ENCODE assay signal across 6 cellular contexts in the genomic region with DNA sequence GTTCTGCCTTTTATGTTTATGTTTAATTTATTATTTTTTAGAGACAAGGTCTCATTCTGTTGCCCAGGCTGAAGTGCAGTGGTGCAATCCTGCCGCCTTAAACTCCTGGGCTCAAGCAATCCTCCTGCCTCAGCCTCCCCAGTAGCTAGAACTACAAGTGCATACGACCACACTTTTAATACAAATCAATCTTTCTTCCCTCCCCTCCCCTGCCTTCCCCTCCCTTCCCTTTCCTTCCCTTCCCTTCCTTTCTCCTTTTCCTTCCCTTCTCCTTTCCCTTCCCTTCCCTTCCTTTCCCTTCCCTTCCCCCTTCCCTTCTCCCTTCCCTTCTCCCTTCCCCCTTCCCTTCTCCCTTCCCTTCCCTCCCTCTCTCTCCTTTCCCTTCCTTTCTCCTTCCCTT.
"Had no signal": no experiment of that assay in that cellular context is flagged by ENCODE, and none has a peak within 500 bp of the region (broad histone marks: within the 10 kb centered on the region; RNA-seq: fewer than 3 reads in every experiment).

No MANE protein-coding gene starts in this region.

- H3K9me3 ChIP-seq: HAP-1 had no signal

- H3K27ac ChIP-seq: GM23248 had no signal

- H3K9ac ChIP-seq: GM23248 had no signal

- DNase-seq: GM23248, GOT3, H7 had no signal

- ATAC-seq: HCT116 had no signal

- H3K4me3 ChIP-seq: GM23248, HAP-1 had no signal

- H2AFZ ChIP-seq: GM23248 had no signal

- FAIRE-seq: HTR-8/SVneo had no signal
